In the genomic region with DNA sequence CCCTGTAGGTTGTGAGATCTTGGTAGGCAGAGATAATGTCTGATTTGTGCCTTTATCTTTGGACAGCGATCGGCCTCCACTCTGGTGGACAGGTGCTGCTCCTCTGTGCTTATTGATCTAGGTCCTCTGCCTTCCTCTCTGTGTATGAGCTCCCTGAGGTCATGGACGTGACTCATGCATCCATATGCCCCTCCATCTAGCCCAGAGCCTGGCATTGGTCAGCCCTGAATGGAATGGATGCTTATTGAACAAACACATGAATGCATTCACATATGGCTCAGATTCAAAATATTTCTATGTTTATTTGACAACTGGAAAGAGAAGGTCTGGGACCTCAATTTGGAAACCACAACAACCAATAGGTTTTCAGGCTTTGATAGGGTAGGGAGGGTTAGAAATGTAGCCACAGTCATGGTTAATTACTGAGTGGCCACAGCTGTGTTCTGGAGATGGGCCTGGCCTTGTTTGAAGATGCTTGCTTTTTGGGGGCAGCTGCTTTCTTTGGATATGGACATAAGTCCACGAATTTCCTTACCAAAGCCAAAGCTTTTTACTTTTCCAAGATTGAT, we compare ENCODE assay signal across 17 cellular contexts.
"Had no signal": no experiment of that assay in that cellular context is flagged by ENCODE, and none has a peak within 500 bp of the region (broad histone marks: within the 10 kb centered on the region; RNA-seq: fewer than 3 reads in every experiment).

No MANE protein-coding gene starts in this region.

- H3K36me3 ChIP-seq: ascending aorta, esophagus muscularis mucosa, sigmoid colon had no signal

- H3K9me3 ChIP-seq: ascending aorta, esophagus muscularis mucosa, sigmoid colon, spleen, stomach had no signal

- H3K4me1 Mint-ChIP-seq: nephron progenitor cell had no signal

- H3K27ac ChIP-seq: ascending aorta, esophagus muscularis mucosa, sigmoid colon, spleen had no signal

- H3K9me3 Mint-ChIP-seq: activated CD4-positive, alpha-beta T cell treated with anti-CD3 and anti-CD28 coated beads, Interleukin-2, amount 10 ng/mL, durations not matched to agents 24 days and 14 days; activated T-cell treated with anti-CD3 and anti-CD28 coated beads, Interleukin-2, amount 50 U/mL, for 4 hours; nephron progenitor cell; type B pancreatic cell had no signal

- H3K4me1 ChIP-seq: ascending aorta, esophagus muscularis mucosa, sigmoid colon had no signal

- ATAC-seq: activated CD8-positive, alpha-beta T cell treated with anti-CD3 and anti-CD28 coated beads, Interleukin-2, amount 10 ng/mL, durations not matched to agents 7 days and 5 days; activated T-cell treated with anti-CD3 and anti-CD28 coated beads, Interleukin-2, amount 50 U/mL, for 4 hours had no signal

- H3K27me3 Mint-ChIP-seq: activated CD4-positive, alpha-beta T cell treated with anti-CD3 and anti-CD28 coated beads, Interleukin-2, amount 10 ng/mL, durations not matched to agents 24 days and 14 days; type B pancreatic cell had no signal

- H3K27me3 ChIP-seq: ascending aorta, esophagus muscularis mucosa, sigmoid colon, spleen, stomach had no signal

- H3K4me3 ChIP-seq: ascending aorta, esophagus muscularis mucosa, sigmoid colon, spleen, stomach had no signal

- H3K4me3 Mint-ChIP-seq: activated CD4-positive, alpha-beta T cell treated with anti-CD3 and anti-CD28 coated beads, Interleukin-2, amount 10 ng/mL, durations not matched to agents 24 days and 14 days; activated CD8-positive, alpha-beta T cell treated with anti-CD3 and anti-CD28 coated beads, Interleukin-2, amount 10 ng/mL, durations not matched to agents 7 days and 5 days; activated T-cell treated with anti-CD3 and anti-CD28 coated beads, Interleukin-2, amount 50 U/mL, for 4 hours; dendritic cell treated with granulocyte-macrophage colony-stimulating factor and Interleukin-4, amounts not matched to agents 40 ng/mL and 50 ng/mL, for 4 days; nephron progenitor cell; type B pancreatic cell had no signal

- H3K27ac Mint-ChIP-seq: activated CD4-positive, alpha-beta T cell treated with anti-CD3 and anti-CD28 coated beads, Interleukin-2, amount 10 ng/mL, durations not matched to agents 24 days and 14 days; activated CD8-positive, alpha-beta T cell treated with anti-CD3 and anti-CD28 coated beads, Interleukin-2, amount 10 ng/mL, durations not matched to agents 7 days and 5 days; dendritic cell treated with granulocyte-macrophage colony-stimulating factor and Interleukin-4, amounts not matched to agents 40 ng/mL and 50 ng/mL, for 4 days; nephron progenitor cell; type B pancreatic cell had no signal

- DNase-seq: activated CD4-positive, alpha-beta T cell treated with anti-CD3 and anti-CD28 coated beads, Interleukin-2, amount 10 ng/mL, durations not matched to agents 24 days and 14 days; activated CD8-positive, alpha-beta T cell treated with anti-CD3 and anti-CD28 coated beads, Interleukin-2, amount 10 ng/mL, durations not matched to agents 7 days and 5 days; activated effector memory CD4-positive, alpha-beta T cell treated with anti-CD3 and anti-CD28 coated beads, Interleukin-2, amount 50 U/mL, for 16 hours; activated naive CD4-positive, alpha-beta T cell treated with anti-CD3 and anti-CD28 coated beads, Interleukin-2, amount 50 U/mL, for 16 hours; activated T-cell treated with anti-CD3 and anti-CD28 coated beads, Interleukin-2, amount 50 U/mL, for 4 hours; effector memory CD4-positive, alpha-beta T cell; mesendoderm; nephron progenitor cell; nucleus accumbens; sigmoid colon; spleen; stomach; T1000 had no signal
